ENCODE assay signal across 15 cellular contexts in the genomic region with DNA sequence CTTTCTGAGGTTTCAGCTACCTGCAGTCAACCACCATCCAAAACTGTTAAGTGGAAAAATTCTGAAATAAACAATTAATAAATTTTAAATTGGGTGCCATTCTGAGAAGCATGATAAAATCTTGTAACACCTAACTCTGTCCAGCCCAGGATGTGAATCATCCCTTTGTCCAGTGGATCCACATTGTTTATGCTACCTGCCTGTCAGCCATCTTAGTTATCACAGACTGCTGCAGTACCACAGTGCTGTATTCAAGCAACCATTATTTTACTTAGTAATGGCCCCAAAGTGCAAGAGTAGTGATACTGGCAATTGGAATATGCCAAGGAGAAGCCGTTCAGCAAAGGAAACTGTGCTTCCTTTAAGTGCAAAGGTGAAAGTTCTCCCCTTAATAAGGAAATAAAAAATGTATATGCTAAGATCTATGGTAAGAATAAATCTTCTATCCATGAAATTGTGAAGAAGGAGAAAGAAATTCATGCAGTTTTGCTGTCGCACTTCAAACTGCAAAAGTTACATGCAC. TPM values are rescaled to one million over a fixed set of nuclear protein-coding genes. Genes with fewer than 3 reads are reported as not detected.
A peak's percentile ranks its signal among the peaks of the same experiment; 100 is the strongest.
DNase-seq lines count a peak whose midpoint lies in the region; ATAC-seq and TF ChIP-seq lines count a peak whose summit lies in the region.
"Had no signal": no experiment of that assay in that cellular context is flagged by ENCODE, and none has a peak within 500 bp of the region (broad histone marks: within the 10 kb centered on the region; RNA-seq: fewer than 3 reads in every experiment).

No MANE protein-coding gene starts in this region.

- no peaks in the 10 kb centered on the region for H3K27me3 Mint-ChIP-seq in CD4-positive, CD25-positive, alpha-beta regulatory T cell
- H3K27me3 Mint-ChIP-seq in activated B cell treated with CpG ODN at 0.5 μM for 24 hours: no peaks in the 10 kb centered on the region

- CTCF ChIA-PET in activated B cell treated with CpG ODN at 0.5 μM for 24 hours (lab: Charles Lee): no interaction called here

- H3K4me3 ChIP-seq in CD4-positive, CD25-positive, alpha-beta regulatory T cell (ENCODE audit: low read depth, low read length): no peak overlapping the region
- H3K4me3 ChIP-seq: BLaER1, GM23248, K562, MG63 had no signal

- peak; percentile 18 for DNase-seq in A172 (ENCODE audit: low spot score)
- no peak for DNase-seq in CD4-positive, CD25-positive, alpha-beta regulatory T cell
- no peak for DNase-seq in activated B cell treated with CpG ODN at 0.5 μM for 24 hours
- peak; percentile 39 for DNase-seq in kidney tubule cell (ENCODE audit: low spot score)
- DNase-seq in DMS 273 (lab: John Stamatoyannopoulos, UW; ENCODE audit: unreplicated experiment): no peak
- DNase-seq in GM13977 (ENCODE audit: low spot score): no peak
- no peak for DNase-seq in anterior cingulate cortex (lab: John Stamatoyannopoulos, UW)
- DNase-seq: GM23248, MG63, NCI-H1092 treated with DMSO at 0.1 percent for 48 hours, NCI-H1694 treated with DMSO at 0.1 percent for 48 hours, NCI-H345 had no signal

- no peaks in the 10 kb centered on the region for H3K36me3 ChIP-seq in CD4-positive, CD25-positive, alpha-beta regulatory T cell (ENCODE audit: control insufficient read depth, insufficient read depth, low read length)

- ATAC-seq in CD4-positive, CD25-positive, alpha-beta regulatory T cell (ENCODE audit: low read depth in 2 of 2): no peak
- ATAC-seq in activated B cell treated with CpG ODN at 0.5 μM for 24 hours (ENCODE audit: low read depth): no peak
- ATAC-seq: K562 had no signal

- in situ Hi-C loops in GM13977 (cut with MboI; ENCODE audit: low pct_unique_long_range_greater_than_20kb, low sequenced_read_pairs, unreplicated experiment): no loop called here

- peaks cover 0 to 4% (median 0%) of the 10 kb centered on the region in 7 donors for H3K9me3 Mint-ChIP-seq in CD4-positive, CD25-positive, alpha-beta regulatory T cell
- H3K9me3 Mint-ChIP-seq in activated B cell treated with CpG ODN at 0.5 μM for 24 hours: no peaks in the 10 kb centered on the region

- H3K4me1 Mint-ChIP-seq in CD4-positive, CD25-positive, alpha-beta regulatory T cell: peaks cover 31 to 60% (median 41%) of the 10 kb centered on the region in 4 donors
- H3K4me1 Mint-ChIP-seq in activated B cell treated with CpG ODN at 0.5 μM for 24 hours: peaks cover 50% of the 10 kb centered on the region

- H3K27ac ChIP-seq in CD4-positive, CD25-positive, alpha-beta regulatory T cell (ENCODE audit: insufficient read depth, low read length, poor library complexity, severe bottlenecking): no peak overlapping the region
- H3K27ac ChIP-seq: BLaER1, GM23248, RWPE1 had no signal

- H3K27ac Mint-ChIP-seq in CD4-positive, CD25-positive, alpha-beta regulatory T cell: peak overlapping the region; percentile 1 to 87 (median 7)
- peak overlapping the region; percentile 27 for H3K27ac Mint-ChIP-seq in activated B cell treated with CpG ODN at 0.5 μM for 24 hours

- intact Hi-C loops in activated B cell treated with CpG ODN at 0.5 μM for 24 hours (cut with micrococcal nuclease): no loop called here

- no peak for TF ChIP-seq CTCF in activated B cell treated with CpG ODN at 0.5 μM for 24 hours (IDR thresholded peaks at IDR 0.05)
- no peak for TF ChIP-seq CTCF in GM13977 (IDR thresholded peaks at IDR 0.05; ENCODE audit: extremely low read depth, insufficient read depth, missing control alignments)

- H3K9me3 ChIP-seq in CD4-positive, CD25-positive, alpha-beta regulatory T cell (ENCODE audit: control insufficient read depth in 2 of 2, low read length in 2 of 2): no peaks in the 10 kb centered on the region
- H3K9me3 ChIP-seq: BLaER1, MG63 had no signal

- peaks cover 10% of the 10 kb centered on the region for H3K36me3 Mint-ChIP-seq in CD4-positive, CD25-positive, alpha-beta regulatory T cell
- peaks cover 29% of the 10 kb centered on the region for H3K36me3 Mint-ChIP-seq in activated B cell treated with CpG ODN at 0.5 μM for 24 hours (ENCODE audit: low read depth)

- peaks cover 11% of the 10 kb centered on the region for H3K4me1 ChIP-seq in CD4-positive, CD25-positive, alpha-beta regulatory T cell (ENCODE audit: control insufficient read depth, insufficient read depth, low read length, poor library complexity, severe bottlenecking)

- H3K27me3 ChIP-seq in CD4-positive, CD25-positive, alpha-beta regulatory T cell (ENCODE audit: control insufficient read depth, insufficient read depth, low read length): no peaks in the 10 kb centered on the region
- H3K27me3 ChIP-seq: BLaER1, MG63 had no signal

- POLR2A ChIA-PET in activated B cell treated with CpG ODN at 0.5 μM for 24 hours (lab: Charles Lee): no interaction called here

- no peak overlapping the region for H3K4me3 Mint-ChIP-seq in CD4-positive, CD25-positive, alpha-beta regulatory T cell
- no peak overlapping the region for H3K4me3 Mint-ChIP-seq in activated B cell treated with CpG ODN at 0.5 μM for 24 hours

RNA-seq across cellular contexts. Expression of a gene that starts 20.6 kb away (rescaled TPM):
- total RNA-seq in A172 (2014; rRNA removed; shearing (Covaris generic)): 24.8 and 31.2 TPM in 2 replicates
- 42.7 TPM for total RNA-seq in CD4-positive, CD25-positive, alpha-beta regulatory T cell
- polyA plus RNA-seq in CD4-positive, CD25-positive, alpha-beta regulatory T cell: 10 to 100 TPM; 24.5 to 27.5 (median 25.4) TPM
- 62.7 and 72.9 TPM in 2 replicates for total RNA-seq in activated B cell treated with CpG ODN at 0.5 μM for 24 hours

Comparison
In these comparisons a context has a peak if more than half of its experiments do, and no peak if none do; other contexts are left out.
1. DNase-seq: peak in A172 (single experiment) and kidney tubule cell (single experiment); none in CD4-positive, CD25-positive, alpha-beta regulatory T cell (0 of 3), activated B cell treated with CpG ODN at 0.5 μM for 24 hours (single experiment), DMS 273 (single experiment), GM13977 (single experiment) and anterior cingulate cortex (0 of 58).